Comparison of ENCODE assay signal across 19 cellular contexts in genomic region chr11:126459691-126460404, GRCh38.
DNase-seq lines count a peak whose midpoint lies in the region; FAIRE-seq and TF ChIP-seq lines count a peak whose summit lies in the region.
"Had no signal": no experiment of that assay in that cellular context is flagged by ENCODE, and none has a peak within 500 bp of the region (broad histone marks: within the 10 kb centered on the region; RNA-seq: fewer than 3 reads in every experiment).

No MANE protein-coding gene starts in this region.

- DNase-seq in AG20443 (ENCODE audit: low spot score), result peak; percentile 76
- DNase-seq in NCI-H345 treated with DMSO at 0.1 percent for 48 hours (lab: John Stamatoyannopoulos, UW; ENCODE audit: unreplicated experiment), result peak; percentile 36
- peak; percentile 69 for DNase-seq in fibroblast of villous mesenchyme (ENCODE audit: low read depth)
- peak; percentile 71 for DNase-seq in osteoblast (ENCODE audit: insufficient read length, low spot score, missing footprints)
- DNase-seq in SJCRH30, result no peak
- no peak for DNase-seq in smooth muscle cell (lab: John Stamatoyannopoulos, UW; ENCODE audit: unreplicated experiment)
- DNase-seq in GOT3 (lab: John Stamatoyannopoulos, UW), result no peak
- DNase-seq in H54 (ENCODE audit: insufficient read length, low spot score), result no peak
- DNase-seq: activated CD4-positive, alpha-beta T cell treated with anti-CD3 and anti-CD28 coated beads for 1 hour; activated T-cell treated with anti-CD3 and anti-CD28 coated beads, Interleukin-2, amount 50 U/mL, for 1 hour; CD4-positive, alpha-beta memory T cell; effector memory CD8-positive, alpha-beta T cell; NCI-H1436 treated with DMSO at 0.1 percent for 48 hours; NCI-H524 treated with DMSO at 0.1 percent for 48 hours; stimulated activated CD4-positive, alpha-beta T cell treated with anti-CD3 and anti-CD28 coated beads, Interleukin-1b, Interleukin-23, amount 100 ng/mL, for 48 hours; T-helper 17 cell; upper lobe of right lung had no signal

- H3K9me3 ChIP-seq in osteoblast (ENCODE audit: low read depth, low read length), result no peaks in the 10 kb centered on the region
- no peaks in the 10 kb centered on the region for H3K9me3 ChIP-seq in SJCRH30 (replicated peaks)
- H3K9me3 ChIP-seq in smooth muscle cell (replicated peaks; ENCODE audit: low read depth), result no peaks in the 10 kb centered on the region
- H3K9me3 ChIP-seq: upper lobe of right lung had no signal

- no peak overlapping the region for H3K9ac ChIP-seq in smooth muscle cell (ENCODE audit: low read depth)
- H3K9ac ChIP-seq: KMS-11 had no signal

- no peak for TF ChIP-seq POLR2A in H54 (IDR thresholded peaks at IDR 0.05; ENCODE audit: low read depth, low read length)

- H3K4me3 ChIP-seq in fibroblast of villous mesenchyme (ENCODE audit: low read depth, low read length) (no peak overlapping the region), osteoblast (ENCODE audit: insufficient read depth, low read length) (no peak overlapping the region), SJCRH30 (no peak overlapping the region), smooth muscle cell (no peak overlapping the region)
- H3K4me3 ChIP-seq: lung, upper lobe of right lung had no signal

- no peaks in the 10 kb centered on the region for H3F3A ChIP-seq in smooth muscle cell (ENCODE audit: low read depth)

- no peak overlapping the region for H3K4me2 ChIP-seq in osteoblast (ENCODE audit: insufficient read depth, low read length)
- H3K4me2 ChIP-seq in smooth muscle cell, result no peak overlapping the region
- H3K4me2 ChIP-seq: KMS-11 had no signal

- H3K79me2 ChIP-seq in osteoblast (ENCODE audit: insufficient read depth, low read length), result no peaks in the 10 kb centered on the region
- H3K79me2 ChIP-seq in smooth muscle cell (ENCODE audit: low read depth), result no peaks in the 10 kb centered on the region

- no peak overlapping the region for H3K27ac ChIP-seq in osteoblast (ENCODE audit: low read depth, low read length)
- no peak overlapping the region for H3K27ac ChIP-seq in SJCRH30
- H3K27ac ChIP-seq in smooth muscle cell (ENCODE audit: low read depth), result no peak overlapping the region
- H3K27ac ChIP-seq: KMS-11, upper lobe of right lung had no signal

- H3K36me3 ChIP-seq in osteoblast (ENCODE audit: insufficient read depth, low read length) (no peaks in the 10 kb centered on the region), SJCRH30 (no peaks in the 10 kb centered on the region), smooth muscle cell (ENCODE audit: low read depth) (no peaks in the 10 kb centered on the region)
- H3K36me3 ChIP-seq: upper lobe of right lung had no signal

- WGBS in smooth muscle cell (ENCODE audit: low lambda C conversion rate), result 61% methylated on average over 7 of the region's 13 CpGs

- H3K27me3 ChIP-seq in osteoblast (ENCODE audit: insufficient read depth, low read length) (no peaks in the 10 kb centered on the region), SJCRH30 (no peaks in the 10 kb centered on the region), smooth muscle cell (ENCODE audit: low read depth) (no peaks in the 10 kb centered on the region)
- H3K27me3 ChIP-seq: upper lobe of right lung had no signal

- no peak for FAIRE-seq in H54 (lab: Jason Lieb, UNC)

- TF ChIP-seq CTCF in fibroblast of villous mesenchyme (IDR thresholded peaks at IDR 0.05; ENCODE audit: insufficient read depth, low read depth, low read length) (no peak), osteoblast (IDR thresholded peaks at IDR 0.05; ENCODE audit: extremely low read depth, low read depth, low read length) (no peak), smooth muscle cell (IDR thresholded peaks at IDR 0.05; ENCODE audit: borderline replicate concordance, insufficient read depth, poor library complexity, severe bottlenecking) (no peak)

- H2AFZ ChIP-seq in osteoblast (ENCODE audit: low read length) (no peak overlapping the region), smooth muscle cell (ENCODE audit: low read depth) (no peak overlapping the region)

- H4K20me1 ChIP-seq in osteoblast (ENCODE audit: insufficient read depth, low read length) (no peaks in the 10 kb centered on the region), smooth muscle cell (ENCODE audit: low read depth) (no peaks in the 10 kb centered on the region)

- no peaks in the 10 kb centered on the region for H3K4me1 ChIP-seq in osteoblast (ENCODE audit: insufficient read depth, low read length)
- no peaks in the 10 kb centered on the region for H3K4me1 ChIP-seq in SJCRH30
- no peaks in the 10 kb centered on the region for H3K4me1 ChIP-seq in smooth muscle cell (ENCODE audit: low read depth)
- H3K4me1 ChIP-seq: upper lobe of right lung had no signal

Comparison
In these comparisons a context has a peak if more than half of its experiments do, and no peak if none do; other contexts are left out.
1. DNase-seq: peak in AG20443 (single experiment), NCI-H345 treated with DMSO at 0.1 percent for 48 hours (single experiment), fibroblast of villous mesenchyme (single experiment) and osteoblast (single experiment); none in SJCRH30 (0 of 2), smooth muscle cell (single experiment), GOT3 (single experiment) and H54 (single experiment).